In the genomic region with DNA sequence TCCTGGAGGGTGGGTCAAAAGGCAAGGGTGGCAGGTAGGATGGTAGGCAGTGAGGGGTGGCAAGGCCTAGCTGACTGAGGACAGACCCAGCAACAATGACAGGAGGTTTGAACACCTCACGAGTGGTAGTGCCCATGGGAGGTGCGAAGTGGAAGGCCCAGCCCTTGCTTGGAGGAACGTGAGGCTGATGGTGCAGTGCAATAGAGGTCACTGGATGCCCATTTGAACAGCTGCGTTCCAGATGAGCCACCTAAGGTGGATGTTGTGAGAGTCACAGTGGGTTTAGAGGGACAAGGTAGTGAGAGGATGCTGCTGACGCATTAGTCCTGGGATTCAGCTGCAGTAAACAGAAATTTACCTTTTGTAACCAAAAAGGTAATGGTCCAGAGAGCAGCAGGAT, we compare ENCODE assay signal across 34 cellular contexts. TPM values are rescaled to one million over a fixed set of nuclear protein-coding genes. Genes with fewer than 3 reads are reported as not detected.
"Had no signal": no experiment of that assay in that cellular context is flagged by ENCODE, and none has a peak within 500 bp of the region (broad histone marks: within the 10 kb centered on the region; RNA-seq: fewer than 3 reads in every experiment).

No MANE protein-coding gene starts in this region.

- H3K27me3 ChIP-seq: hepatocyte, left lung, pancreas, sigmoid colon, spleen, tibial nerve, uterus had no signal

- H3K4me3 Mint-ChIP-seq: naive thymus-derived CD8-positive, alpha-beta T cell; nephron; neural crest cell; stimulated activated memory B cell treated with anti-CD40 and anti-IgM and Interleukin-4, amounts not matched to agents 10 μg/mL and 1 μg/mL and 100 μg/mL, for 72 hours; stimulated activated naive CD8-positive, alpha-beta T cell treated with anti-CD3 and anti-CD28 coated beads, Interleukin-15, amount 100 ng/mL, for 72 hours; type B pancreatic cell had no signal

- H3K4me1 Mint-ChIP-seq: nephron; neural crest cell; stimulated activated memory B cell treated with anti-CD40 and anti-IgM and Interleukin-4, amounts not matched to agents 10 μg/mL and 1 μg/mL and 100 μg/mL, for 72 hours had no signal

- ATAC-seq: left cardiac atrium; left lung; lower lobe of right lung; naive thymus-derived CD8-positive, alpha-beta T cell; pancreas; right cardiac atrium; stimulated activated memory B cell treated with anti-CD40 and anti-IgM and Interleukin-4, amounts not matched to agents 10 μg/mL and 1 μg/mL and 100 μg/mL, for 72 hours; stimulated activated naive CD8-positive, alpha-beta T cell treated with anti-CD3 and anti-CD28 coated beads, Interleukin-15, amount 100 ng/mL, for 72 hours had no signal

- DNase-seq: kidney glomerular epithelial cell; left cardiac atrium; left lung; lower lobe of right lung; mammary epithelial cell; mesenchymal stem cell; naive thymus-derived CD8-positive, alpha-beta T cell; nucleus accumbens; pancreas; posterior cingulate gyrus; retina; right cardiac atrium; sigmoid colon; small intestine; spleen; stimulated activated CD4-positive, alpha-beta T cell treated with anti-CD3 and anti-CD28 coated beads, Interleukin-4, amount 100 ng/mL, for 24 hours; stimulated activated CD8-positive, alpha-beta memory T cell treated with anti-CD3 and anti-CD28 coated beads, Interleukin-4, amount 100 ng/mL, for 48 hours; stimulated activated naive CD4-positive, alpha-beta T cell treated with Interleukin-2 at 50 U/mL for 16 hours; stimulated activated naive CD8-positive, alpha-beta T cell treated with anti-CD3 and anti-CD28 coated beads, Interleukin-15, amount 100 ng/mL, for 72 hours; substantia nigra; uterus had no signal

- H3K27me3 Mint-ChIP-seq: naive thymus-derived CD8-positive, alpha-beta T cell; stimulated activated memory B cell treated with anti-CD40 and anti-IgM and Interleukin-4, amounts not matched to agents 10 μg/mL and 1 μg/mL and 100 μg/mL, for 72 hours; stimulated activated naive CD8-positive, alpha-beta T cell treated with anti-CD3 and anti-CD28 coated beads, Interleukin-15, amount 100 ng/mL, for 72 hours; type B pancreatic cell had no signal

- H3K27ac Mint-ChIP-seq: nephron; stimulated activated memory B cell treated with anti-CD40 and anti-IgM and Interleukin-4, amounts not matched to agents 10 μg/mL and 1 μg/mL and 100 μg/mL, for 72 hours; stimulated activated naive CD8-positive, alpha-beta T cell treated with anti-CD3 and anti-CD28 coated beads, Interleukin-15, amount 100 ng/mL, for 72 hours; type B pancreatic cell had no signal

- H3K9me3 ChIP-seq: left lung, lower lobe of right lung, pancreas, prostate gland, sigmoid colon, spleen, tibial nerve, uterus had no signal

- H3K4me1 ChIP-seq: left lung, lower lobe of right lung, pancreas, prostate gland, sigmoid colon, spleen, tibial nerve, uterus had no signal

- H2AFZ ChIP-seq: hepatocyte had no signal

- H3K4me2 ChIP-seq: hepatocyte had no signal

- H3K9me3 Mint-ChIP-seq: naive thymus-derived CD8-positive, alpha-beta T cell; nephron; neural crest cell; stimulated activated memory B cell treated with anti-CD40 and anti-IgM and Interleukin-4, amounts not matched to agents 10 μg/mL and 1 μg/mL and 100 μg/mL, for 72 hours; stimulated activated naive CD8-positive, alpha-beta T cell treated with anti-CD3 and anti-CD28 coated beads, Interleukin-15, amount 100 ng/mL, for 72 hours; type B pancreatic cell had no signal

- H3K36me3 ChIP-seq: uterus had no signal

- H3K27ac ChIP-seq: hepatocyte, left lung, lower lobe of right lung, pancreas, prostate gland, sigmoid colon, spleen, tibial nerve, uterus had no signal

- H3K4me3 ChIP-seq: hepatocyte, left lung, lower lobe of right lung, pancreas, prostate gland, sigmoid colon, spleen, tibial nerve, uterus had no signal

- FAIRE-seq: keratinocyte, pancreas, small intestine had no signal

RNA-seq across cellular contexts. Expression of gene TMEM74B, which starts 15.6 kb away (rescaled TPM):
- total RNA-seq: naive thymus-derived CD8-positive, alpha-beta T cell; osteoblast had no signal
- polyA plus RNA-seq: naive thymus-derived CD8-positive, alpha-beta T cell had no signal

RNA-seq across cellular contexts. Expression of gene C20orf202, which starts 34.0 kb away (rescaled TPM):
- total RNA-seq: mammary epithelial cell, osteoblast, prostate gland, sigmoid colon had no signal
- polyA plus RNA-seq: keratinocyte; mammary epithelial cell; naive thymus-derived CD8-positive, alpha-beta T cell had no signal

RNA-seq across cellular contexts. Expression of gene RAD21L1, which starts 56.6 kb away (rescaled TPM):
- total RNA-seq: hepatocyte, left cardiac atrium, left lung, liver, lower lobe of right lung, mammary epithelial cell, mucosa of gallbladder, neural crest cell, osteoblast, pancreas, right cardiac atrium, sigmoid colon, spleen, ureter, uterus had no signal
- polyA plus RNA-seq: hepatocyte; keratinocyte; liver; mammary epithelial cell; naive thymus-derived CD8-positive, alpha-beta T cell; pancreas; right cardiac atrium; sigmoid colon; small intestine; spleen; thymus had no signal
